ENCODE assay signal across 9 cellular contexts in the genomic region with DNA sequence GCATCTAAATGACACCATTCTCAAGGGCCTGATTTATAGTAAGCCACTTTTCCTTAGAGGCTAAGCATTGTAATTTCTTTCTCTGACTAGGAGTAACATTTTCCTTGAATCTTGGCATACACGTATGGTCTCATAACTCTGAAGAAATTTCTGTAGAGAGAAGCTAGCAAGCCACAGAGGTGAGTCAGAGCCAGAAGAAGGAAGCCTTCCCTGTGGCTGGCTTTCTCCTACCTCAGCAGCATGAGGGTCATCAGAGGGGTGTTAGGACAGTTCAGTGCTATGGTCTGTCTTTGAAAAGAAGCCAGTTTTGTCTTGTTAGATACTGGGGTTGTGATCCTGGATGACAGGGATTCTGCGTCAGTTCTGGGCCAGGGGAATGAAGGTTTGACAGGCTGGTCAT. TPM values are rescaled to one million over a fixed set of nuclear protein-coding genes. Genes with fewer than 3 reads are reported as not detected.
A peak's percentile ranks its signal among the peaks of the same experiment; 100 is the strongest.
DNase-seq lines count a peak whose midpoint lies in the region; ATAC-seq and TF ChIP-seq lines count a peak whose summit lies in the region.
"Had no signal": no experiment of that assay in that cellular context is flagged by ENCODE, and none has a peak within 500 bp of the region (broad histone marks: within the 10 kb centered on the region; RNA-seq: fewer than 3 reads in every experiment).

No MANE protein-coding gene starts in this region.

- H3K9me3 Mint-ChIP-seq in activated T-cell treated with anti-CD3 and anti-CD28 coated beads, Interleukin-2, amount 50 U/mL, for 72 hours = no peaks in the 10 kb centered on the region

- no peak overlapping the region for H3K9ac ChIP-seq in MM.1S (ENCODE audit: low read length)

- H3K9me2 ChIP-seq in MM.1S (replicated peaks; ENCODE audit: insufficient read depth, low read length) = no peaks in the 10 kb centered on the region

- no peaks in the 10 kb centered on the region for H3K36me3 ChIP-seq in uterus
- no peaks in the 10 kb centered on the region for H3K36me3 ChIP-seq in MM.1S (replicated peaks; ENCODE audit: insufficient read depth, low read length)

- DNase-seq in stimulated activated CD4-positive, alpha-beta T cell treated with anti-CD3 and anti-CD28 coated beads, Interleukin-15, amount 100 ng/mL, for 24 hours = peak; percentile 55
- DNase-seq in stimulated activated CD4-positive, alpha-beta T cell treated with anti-CD3 and anti-CD28 coated beads, Interleukin-12 subunit alpha, Interleukin-12 subunit beta, amount 100 ng/mL, for 4 hours = no peak
- peak in 1 of 2 donors; percentile 37 for DNase-seq in activated T-cell treated with anti-CD3 and anti-CD28 coated beads, Interleukin-2, amount 50 U/mL, for 72 hours
- DNase-seq in hepatic stellate cell (ENCODE audit: low spot score) (peak; percentile 84), uterus (peak; percentile 22 to 40), DMS153 (lab: John Stamatoyannopoulos, UW) (no peak), MM.1S (no peak)
- DNase-seq: activated gamma-delta T cell treated with Interleukin-2 at 50 U/mL for 16 hours had no signal

- H3K27me3 ChIP-seq in uterus (no peaks in the 10 kb centered on the region), MM.1S (replicated peaks; ENCODE audit: insufficient read depth, low read length) (no peaks in the 10 kb centered on the region)

- H3K79me2 ChIP-seq in MM.1S (ENCODE audit: low read length) = peaks cover 40% of the 10 kb centered on the region

- H3K9me3 ChIP-seq in uterus = no peaks in the 10 kb centered on the region
- no peaks in the 10 kb centered on the region for H3K9me3 ChIP-seq in MM.1S (replicated peaks; ENCODE audit: insufficient read depth, low read length)

- H4K20me1 ChIP-seq in MM.1S (ENCODE audit: insufficient read depth, low read length) = no peaks in the 10 kb centered on the region

- peak; percentile 27 to 30 for ATAC-seq in activated T-cell treated with anti-CD3 and anti-CD28 coated beads, Interleukin-2, amount 50 U/mL, for 72 hours (replicated peaks in 1 of 2)
- ATAC-seq in HG02763 (IDR thresholded peaks at IDR 0.05; ENCODE audit: unreplicated experiment) = no peak

- no peak overlapping the region for H2AFZ ChIP-seq in MM.1S (ENCODE audit: low read length)

- H3K27ac Mint-ChIP-seq in activated T-cell treated with anti-CD3 and anti-CD28 coated beads, Interleukin-2, amount 50 U/mL, for 72 hours = no peak overlapping the region

- H3K36me3 Mint-ChIP-seq in activated T-cell treated with anti-CD3 and anti-CD28 coated beads, Interleukin-2, amount 50 U/mL, for 72 hours (ENCODE audit: insufficient read depth in 2 of 2) = no peaks in the 10 kb centered on the region

- H3K27ac ChIP-seq in uterus = peak overlapping the region; percentile 42 to 66
- H3K27ac ChIP-seq in MM.1S (ENCODE audit: low read length) = no peak overlapping the region

- H3K27me3 Mint-ChIP-seq in activated T-cell treated with anti-CD3 and anti-CD28 coated beads, Interleukin-2, amount 50 U/mL, for 72 hours (ENCODE audit: low read depth) = no peaks in the 10 kb centered on the region

- H3K4me3 ChIP-seq in uterus (no peak overlapping the region), MM.1S (ENCODE audit: low read length) (no peak overlapping the region)

- H3F3A ChIP-seq in MM.1S (ENCODE audit: insufficient read depth, low read length) = peaks cover 11% of the 10 kb centered on the region; the same call in 1 of the 2 replicates

- no peak overlapping the region for H3K4me2 ChIP-seq in MM.1S (ENCODE audit: low read depth, low read length)

- intact Hi-C loops in uterus (cut with DNase I; ENCODE audit: low total_unique reads) = no loop called here

- no peak for TF ChIP-seq POLR2A in uterus (IDR thresholded peaks at IDR 0.05)

- H3K4me3 Mint-ChIP-seq in activated T-cell treated with anti-CD3 and anti-CD28 coated beads, Interleukin-2, amount 50 U/mL, for 72 hours = peak overlapping the region; percentile 19 to 57

- TF ChIP-seq CTCF in uterus (IDR thresholded peaks at IDR 0.05) = no peak
- no peak for TF ChIP-seq CTCF in MM.1S (IDR thresholded peaks at IDR 0.05; ENCODE audit: low read length)

- peaks cover 76% of the 10 kb centered on the region for H3K4me1 Mint-ChIP-seq in activated T-cell treated with anti-CD3 and anti-CD28 coated beads, Interleukin-2, amount 50 U/mL, for 72 hours (ENCODE audit: low read depth)

- H3K4me1 ChIP-seq in uterus = peaks cover 0 to 3% of the 10 kb centered on the region in 2 donors
- H3K4me1 ChIP-seq in MM.1S (ENCODE audit: low read length) = peaks cover 13% of the 10 kb centered on the region

RNA-seq across cellular contexts. Expression of a gene that starts 3.2 kb away (rescaled TPM):
- 1 to 10 TPM; 5.1 to 5.4 TPM for total RNA-seq in activated T-cell treated with anti-CD3 and anti-CD28 coated beads, Interleukin-2, amount 50 U/mL, for 72 hours
- 10 to 100 TPM in 2 of 4 donors, 1 to 10 TPM in 2; 3.1 to 20.3 (median 11.6) TPM for total RNA-seq in uterus

RNA-seq across cellular contexts. Expression of a gene that starts 35.8 kb away (rescaled TPM):
- 10 to 100 TPM; 34.7 to 43.5 TPM for total RNA-seq in activated T-cell treated with anti-CD3 and anti-CD28 coated beads, Interleukin-2, amount 50 U/mL, for 72 hours
- total RNA-seq in uterus = 100 to 1,000 TPM in 1 of 4 donors, 10 to 100 TPM in 3; 15.2 to 215 (median 57.6) TPM

Comparison
In these comparisons a context has a peak if more than half of its experiments do, and no peak if none do; other contexts are left out.
1. DNase-seq: peak in stimulated activated CD4-positive, alpha-beta T cell treated with anti-CD3 and anti-CD28 coated beads, Interleukin-15, amount 100 ng/mL, for 24 hours (single experiment), hepatic stellate cell (single experiment) and uterus (2 of 2); none in stimulated activated CD4-positive, alpha-beta T cell treated with anti-CD3 and anti-CD28 coated beads, Interleukin-12 subunit alpha, Interleukin-12 subunit beta, amount 100 ng/mL, for 4 hours (single experiment), DMS153 (single experiment) and MM.1S (single experiment).